ENCODE assay signal across 9 cellular contexts in the genomic region with DNA sequence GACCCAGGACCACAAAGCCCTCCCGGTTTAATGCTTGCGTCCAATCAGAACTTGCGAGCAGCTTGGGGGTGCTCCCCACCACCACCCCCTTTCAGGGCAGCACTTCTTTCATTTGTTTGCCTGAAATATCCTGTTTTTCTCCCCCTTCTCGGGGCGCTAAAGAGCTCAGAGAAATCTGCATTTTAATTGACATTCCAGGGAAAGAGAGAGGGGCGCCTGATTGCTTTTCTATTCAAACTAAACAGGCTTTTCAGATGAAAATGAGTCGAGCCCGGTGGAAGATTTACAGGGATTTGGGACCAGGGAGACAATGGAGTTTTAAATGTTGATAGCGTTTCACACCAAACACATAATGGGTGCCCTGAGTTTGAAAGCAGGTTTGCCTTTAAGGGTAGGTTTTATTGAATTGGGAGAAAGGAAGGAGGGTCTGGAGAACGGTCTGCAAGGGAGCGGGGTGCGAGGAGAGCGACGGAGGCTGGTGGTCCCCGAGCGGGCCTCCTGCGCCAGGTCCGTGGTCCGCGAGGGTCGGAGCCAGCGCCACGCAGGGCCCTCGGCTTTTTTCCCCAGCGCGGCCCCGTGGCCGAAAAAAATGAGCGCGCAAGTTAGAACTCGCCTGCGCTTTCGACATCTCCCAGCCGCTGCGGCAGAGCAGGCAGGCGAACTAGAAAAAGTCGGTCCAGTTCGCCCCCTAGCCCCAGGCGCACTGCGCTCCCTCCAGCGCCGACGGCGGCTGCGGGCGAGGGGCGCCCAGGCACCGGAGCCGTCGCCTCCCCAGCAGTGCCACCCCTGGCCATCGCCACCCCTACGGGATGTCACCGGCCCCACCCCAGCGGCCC.
DNase-seq lines count a peak whose midpoint lies in the region; ATAC-seq and TF ChIP-seq lines count a peak whose summit lies in the region.
"Had no signal": no experiment of that assay in that cellular context is flagged by ENCODE, and none has a peak within 500 bp of the region (broad histone marks: within the 10 kb centered on the region; RNA-seq: fewer than 3 reads in every experiment).

No MANE protein-coding gene starts in this region.

- peak overlapping the region; percentile 64 to 68 for H3K27ac ChIP-seq in mucosa of rectum (ENCODE audit: low read depth in 2 of 2, low read length in 2 of 2)

- peak overlapping the region; percentile 36 for H3K4me3 ChIP-seq in AG09309 (ENCODE audit: control insufficient read depth, low read depth, low read length)
- H3K4me3 ChIP-seq in epithelial cell of esophagus (ENCODE audit: low read length), result peak overlapping the region; percentile 76
- peak overlapping the region; percentile 69 to 80 for H3K4me3 ChIP-seq in mucosa of rectum (ENCODE audit: low read length in 2 of 2)
- H3K4me3 ChIP-seq: GM12878 had no signal

- no peaks in the 10 kb centered on the region for H3K9me3 ChIP-seq in mucosa of rectum (ENCODE audit: control insufficient read depth in 2 of 2, low read length in 2 of 2)

- no peak for DNase-seq in AG09309 (ENCODE audit: low read depth)
- peak; percentile 44 for DNase-seq in NCI-H1092 (lab: John Stamatoyannopoulos, UW)
- peak; percentile 86 for DNase-seq in epithelial cell of esophagus (ENCODE audit: low read depth)
- DNase-seq in activated gamma-delta T cell (lab: John Stamatoyannopoulos, UW), result no peak
- no peak for DNase-seq in NCI-H1417 (lab: John Stamatoyannopoulos, UW)

- peaks cover 3 to 6% of the 10 kb centered on the region in 2 donors for H3K4me1 ChIP-seq in mucosa of rectum (ENCODE audit: control insufficient read depth in 2 of 2, insufficient read depth in 2 of 2, low read length in 2 of 2)

- no peak for ATAC-seq in GM18511 (IDR thresholded peaks at IDR 0.05; ENCODE audit: unreplicated experiment)
- ATAC-seq in GM19351 (IDR thresholded peaks at IDR 0.05; ENCODE audit: unreplicated experiment), result no peak
- ATAC-seq: GM12878 had no signal

- TF ChIP-seq CTCF in AG09309 (IDR thresholded peaks at IDR 0.05; ENCODE audit: control insufficient read depth, insufficient read depth, low read depth, low read length, missing control alignments) (no peak), epithelial cell of esophagus (IDR thresholded peaks at IDR 0.05; ENCODE audit: insufficient read depth, low read depth, low read length, missing control alignments) (no peak)

- peak overlapping the region; percentile 56 to 72 for H3K9ac ChIP-seq in mucosa of rectum (ENCODE audit: low read depth in 1 of 2, low read length in 2 of 2)

- peaks cover 4 to 11% of the 10 kb centered on the region in 2 donors for H3K36me3 ChIP-seq in mucosa of rectum (ENCODE audit: control insufficient read depth in 2 of 2, insufficient read depth in 2 of 2, low read length in 2 of 2)

- peaks cover 0 to 2% of the 10 kb centered on the region in 2 donors for H3K27me3 ChIP-seq in mucosa of rectum (ENCODE audit: control insufficient read depth in 2 of 2, insufficient read depth in 2 of 2, low read length in 2 of 2)

Comparison
In these comparisons a context has a peak if more than half of its experiments do, and no peak if none do; other contexts are left out.
1. DNase-seq: peak in NCI-H1092 (single experiment) and epithelial cell of esophagus (single experiment); none in AG09309 (single experiment), activated gamma-delta T cell (single experiment) and NCI-H1417 (0 of 3).
2. Peak in every context shown above with its lines, with median percentiles within 50 percentile points of each other: H3K4me3 ChIP-seq.